20 cellular contexts compared by ENCODE assay signal in the genomic region with DNA sequence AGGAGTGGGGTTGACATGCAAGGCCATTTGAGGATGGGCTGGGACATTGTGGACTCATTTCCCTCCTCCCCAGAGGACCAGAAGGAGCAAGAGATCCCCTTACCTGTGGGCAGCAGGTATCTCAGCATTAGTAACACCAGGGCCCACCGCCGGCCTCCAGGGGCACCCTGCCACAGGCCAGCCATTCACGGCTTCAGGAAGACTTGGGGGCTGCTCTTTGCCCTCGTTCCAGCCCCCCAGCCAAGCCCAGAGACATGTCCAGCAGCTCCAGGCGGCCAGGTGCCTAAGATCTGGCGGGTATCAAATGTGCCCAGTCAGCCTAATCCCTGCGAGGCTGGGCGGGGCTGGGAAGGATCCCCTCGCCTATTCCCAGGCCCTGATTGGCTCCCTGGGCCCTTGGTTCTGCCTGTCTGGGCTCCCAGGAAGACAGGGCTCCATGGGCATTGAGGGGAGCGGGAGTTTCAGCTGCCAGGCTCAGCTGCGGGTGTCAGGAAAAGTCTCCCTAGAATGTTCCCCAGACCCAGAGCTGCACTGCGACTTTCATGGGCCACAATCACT. TPM values are rescaled to one million over a fixed set of nuclear protein-coding genes. Genes with fewer than 3 reads are reported as not detected.
DNase-seq lines count a peak whose midpoint lies in the region; ATAC-seq, FAIRE-seq and TF ChIP-seq lines count a peak whose summit lies in the region.
"Had no signal": no experiment of that assay in that cellular context is flagged by ENCODE, and none has a peak within 500 bp of the region (broad histone marks: within the 10 kb centered on the region; RNA-seq: fewer than 3 reads in every experiment).

No MANE protein-coding gene starts in this region.

- no peak overlapping the region for H3K4me3 Mint-ChIP-seq in nephron progenitor cell
- H3K4me3 Mint-ChIP-seq: CD14-positive monocyte; CD4-positive, alpha-beta memory T cell had no signal

- H2BK120ac ChIP-seq in H1 (replicated peaks; ENCODE audit: low read depth, low read length), result peak overlapping the region; percentile 78

- H2AK5ac ChIP-seq in H1 (ENCODE audit: low read depth, low read length), result no peak overlapping the region; the same call in 1 of the 2 replicates

- H3K18ac ChIP-seq in H1 (ENCODE audit: extremely low read depth, low read length), result peak overlapping the region; percentile 83

- 73% methylated on average over 11 of the region's 12 CpGs; no CpG with 5 or more reads in 1 of the 2 experiments for WGBS in H1 (ENCODE audit: extremely low coverage in 1 of 2, insufficient coverage in 1 of 2, insufficient read length in 1 of 2, insufficient replicate concordance in 2 of 2, low coverage in 1 of 2, low lambda C conversion rate in 2 of 2, missing lambda C conversion rate in 1 of 2), 2 experiments

- H4K91ac ChIP-seq in H1 (replicated peaks; ENCODE audit: insufficient read length, low read length), result peak overlapping the region; percentile 80

- H3K27ac Mint-ChIP-seq in nephron progenitor cell, result peak overlapping the region; percentile 45
- H3K27ac Mint-ChIP-seq: CD4-positive, alpha-beta memory T cell had no signal

- H2BK12ac ChIP-seq in H1 (ENCODE audit: low read depth, low read length), result peak overlapping the region; percentile 22; the same call in 1 of the 2 replicates

- H3K79me2 ChIP-seq in H1 (ENCODE audit: control insufficient read depth in 1 of 2, insufficient read depth in 2 of 2, low read length in 2 of 2), result no peaks in the 10 kb centered on the region

- no peak overlapping the region for H3K9ac ChIP-seq in H1 (replicated peaks in 1 of 4; ENCODE audit: extremely low read depth in 1 of 4, low read depth in 3 of 4, low read length in 3 of 4)
- H3K9ac ChIP-seq: BLaER1 had no signal

- H3K27me3 ChIP-seq in H7 (ENCODE audit: control insufficient read depth, insufficient read depth, low read length), result no peaks in the 10 kb centered on the region
- H3K27me3 ChIP-seq in H1 (replicated peaks in 1 of 4; ENCODE audit: control insufficient read depth in 3 of 4, extremely low read depth in 1 of 4, insufficient read depth in 3 of 4, low read length in 3 of 4), result no peaks in the 10 kb centered on the region
- H3K27me3 ChIP-seq: BLaER1 had no signal

- no peaks in the 10 kb centered on the region for H4K20me1 ChIP-seq in H1 (replicated peaks in 1 of 2; ENCODE audit: control insufficient read depth in 1 of 2, insufficient read depth in 2 of 2, low read length in 2 of 2)
- H4K20me1 ChIP-seq: BLaER1 had no signal

- ATAC-seq in HG02678 (IDR thresholded peaks at IDR 0.05; ENCODE audit: unreplicated experiment) (no peak), HG02970 (IDR thresholded peaks at IDR 0.05; ENCODE audit: low FRiP score, unreplicated experiment) (no peak)

- H2BK15ac ChIP-seq in H1 (ENCODE audit: low read length), result 0 out of 2 replicates have a peak overlapping the region, but pooled peaks have one; percentile 1

- H3K9me3 ChIP-seq in H1 (ENCODE audit: insufficient read depth in 2 of 2, low read depth in 1 of 2, low read length in 1 of 2), result no peaks in the 10 kb centered on the region
- H3K9me3 ChIP-seq: BLaER1 had no signal

- peak; percentile 37 for DNase-seq in NCI-H82 (lab: John Stamatoyannopoulos, UW)
- DNase-seq in NCI-H82 treated with DMSO at 0.1 percent for 48 hours (lab: John Stamatoyannopoulos, UW; ENCODE audit: unreplicated experiment), result no peak
- DNase-seq in H7, result peak; percentile 58
- DNase-seq in H1 (ENCODE audit: low read depth in 1 of 2, low spot score in 2 of 2), result peak in 1 of 2 experiments; percentile 60
- DNase-seq in nephron progenitor cell, result no peak
- no peak for DNase-seq in stimulated activated CD8-positive, alpha-beta memory T cell treated with anti-CD3 and anti-CD28 coated beads, Interleukin-4, amount 100 ng/mL, for 48 hours
- DNase-seq: CD4-positive, alpha-beta memory T cell; DMS79 treated with DMSO at 0.1 percent for 48 hours; GF-D8; IMR-90; KBM-7 had no signal

- H3K14ac ChIP-seq in H1 (ENCODE audit: insufficient read length), result no peak overlapping the region

- no peak overlapping the region for H4K5ac ChIP-seq in H1 (ENCODE audit: insufficient read length, low read depth, low read length)

- TF ChIP-seq CTCF in H1 (IDR thresholded peaks at IDR 0.05; ENCODE audit: control extremely low read depth in 1 of 3, insufficient read depth in 1 of 3, low read depth in 1 of 3, low read length in 3 of 3) (no peak), nephron progenitor cell (IDR thresholded peaks at IDR 0.05) (no peak)

- H3K27ac ChIP-seq in H1 (ENCODE audit: low read depth, low read length), result no peak overlapping the region
- H3K27ac ChIP-seq: 22Rv1, BLaER1 had no signal

- no peaks in the 10 kb centered on the region for H3K36me3 ChIP-seq in H7 (replicated peaks; ENCODE audit: control insufficient read depth, insufficient read depth, low read length)
- no peaks in the 10 kb centered on the region for H3K36me3 ChIP-seq in H1 (ENCODE audit: control insufficient read depth in 2 of 4, insufficient read depth in 4 of 4, low read length in 3 of 4)
- H3K36me3 ChIP-seq: BLaER1 had no signal

- H3K56ac ChIP-seq in H1 (replicated peaks; ENCODE audit: insufficient read length, low read depth, low read length), result no peak overlapping the region

- POLR2A ChIA-PET in H1 (lab: Charles Lee; ENCODE audit: partially characterized antibody), result interaction anchor here (0.6 to 0.7 kb wide), 2 partner anchors 430 to 1747 kb away, joined by 3 read pairs; no protein-coding TSS in a partner anchor

- peak overlapping the region; percentile 1; the same call in 1 of the 2 replicates for H2BK20ac ChIP-seq in H1 (ENCODE audit: low read length)

- no peaks in the 10 kb centered on the region for H3K36me3 Mint-ChIP-seq in nephron progenitor cell (ENCODE audit: low read depth)
- H3K36me3 Mint-ChIP-seq: CD14-positive monocyte; CD4-positive, alpha-beta memory T cell had no signal

- CTCF ChIA-PET in H1 (lab: Charles Lee; ENCODE audit: partially characterized antibody), result interaction anchor here (1.1 kb wide), 1 partner anchor 15 kb away, joined by 3 read pairs; no protein-coding TSS in a partner anchor

- no peaks in the 10 kb centered on the region for H3K79me1 ChIP-seq in H1 (ENCODE audit: low read depth, low read length)

- H3K4me2 ChIP-seq in H1 (ENCODE audit: insufficient read depth in 1 of 2, low read depth in 2 of 2, low read length in 2 of 2), result no peak overlapping the region
- H3K4me2 ChIP-seq: BLaER1 had no signal

- no peak for FAIRE-seq in H1 (lab: Jason Lieb, UNC)
- FAIRE-seq: H54 had no signal

- no peak for TF ChIP-seq RAD21 in H1 (IDR thresholded peaks at IDR 0.05 in 1 of 2, conservative IDR thresholded peaks at IDR 0.05 in 1 of 2; ENCODE audit: low read depth in 2 of 2, low read length in 2 of 2)

- H3K23ac ChIP-seq in H1 (ENCODE audit: insufficient read length), result no peak overlapping the region

- H4K8ac ChIP-seq in H1 (ENCODE audit: extremely low read depth, insufficient read depth, low read length), result peak overlapping the region; percentile 54

- TF ChIP-seq POLR2A in H1 (IDR thresholded peaks at IDR 0.05; ENCODE audit: control extremely low read depth in 1 of 2, low read depth in 2 of 2, low read length in 2 of 2), result no peak

- H2AFZ ChIP-seq in H1 (ENCODE audit: low read length), result peak overlapping the region; percentile 59; the same call in 1 of the 2 replicates

- H3K4me1 ChIP-seq in H1 (replicated peaks in 1 of 4; ENCODE audit: control insufficient read depth in 3 of 4, insufficient read depth in 4 of 4, low read length in 3 of 4), result peaks cover 0 to 5% (median 3%) of the 10 kb centered on the region in 4 experiments; a peak in 4 of 7 replicates
- H3K4me1 ChIP-seq: BLaER1 had no signal

- H3K4me1 Mint-ChIP-seq in nephron progenitor cell, result peaks cover 19% of the 10 kb centered on the region
- H3K4me1 Mint-ChIP-seq: CD14-positive monocyte; CD4-positive, alpha-beta memory T cell had no signal

- peak overlapping the region; percentile 94 for H3K4ac ChIP-seq in H1 (replicated peaks; ENCODE audit: insufficient read length, low read depth, low read length)

- H3K9me3 Mint-ChIP-seq in nephron progenitor cell, result no peaks in the 10 kb centered on the region

- H3K4me3 ChIP-seq in H7 (ENCODE audit: insufficient read depth, low read depth, low read length), result no peak overlapping the region
- H3K4me3 ChIP-seq in H1 (ENCODE audit: extremely low read depth in 1 of 4, insufficient read depth in 2 of 4, low read depth in 3 of 4, low read length in 4 of 4), result no peak overlapping the region
- H3K4me3 ChIP-seq: BLaER1 had no signal

- peaks cover 5% of the 10 kb centered on the region for H3K27me3 Mint-ChIP-seq in nephron progenitor cell (ENCODE audit: low read depth, poor library complexity)
- H3K27me3 Mint-ChIP-seq: CD4-positive, alpha-beta memory T cell had no signal

- TF ChIP-seq EP300 in H1 (IDR thresholded peaks at IDR 0.05; ENCODE audit: borderline replicate concordance in 1 of 2, low read depth in 2 of 2, low read length in 2 of 2), result no peak

- no peaks in the 10 kb centered on the region for H3K23me2 ChIP-seq in H1 (ENCODE audit: low read depth, low read length)

- H2BK5ac ChIP-seq in H1 (ENCODE audit: low read depth, low read length), result peak overlapping the region; percentile 71; the same call in 1 of the 2 replicates

RNA-seq across cellular contexts. Expression of gene OR1M1, which starts 21.3 kb away (rescaled TPM):
- not detected in 2 replicates for total RNA-seq in H7 (2014; rRNA removed; shearing (Covaris generic))
- total RNA-seq in H1 (2021; fragmentation: NEBNext Ultra II Directional; extraction: Animal tissue kit (Norgen Biotek cat#: 25700)), result not detected in 2 replicates
- polyA plus RNA-seq in H1 (2011; rRNA removed), result 0.12 TPM in 1 of 2 replicates, not detected in the other
- polyA plus RNA-seq in H1 (2011; cell fraction: cytosol; rRNA removed), result 0.03 TPM
- not detected for polyA plus RNA-seq in H1 (2011; cell fraction: nucleus; rRNA removed)
- not detected in 4 replicates for polyA plus RNA-seq in H1 (2012, experiment 1 of 2)
- not detected for polyA plus RNA-seq in H1 (2012, experiment 2 of 2)
- not detected for polyA plus RNA-seq in H1 (2013, experiment 1 of 2)
- polyA plus RNA-seq in H1 (2013, experiment 2 of 2), result not detected
- polyA minus RNA-seq in H1 (2011; rRNA and poly(A)+ RNA removed), result 0.54 TPM in 1 of 2 replicates, not detected in the other
- polyA minus RNA-seq in H1 (2011; cell fraction: cytosol; rRNA and poly(A)+ RNA removed), result not detected
- not detected for polyA minus RNA-seq in H1 (2011; cell fraction: nucleus; rRNA and poly(A)+ RNA removed)
- total RNA-seq: A673; CD4-positive, alpha-beta memory T cell; HT1080; IMR-90 had no signal
- polyA plus RNA-seq: AG04450; CD14-positive monocyte; CD4-positive, alpha-beta memory T cell; IMR-90 had no signal

RNA-seq across cellular contexts. Expression of gene OR7G2, which starts 41.7 kb away (rescaled TPM):
- total RNA-seq in H7 (2014; rRNA removed; shearing (Covaris generic)), result not detected in 2 replicates
- total RNA-seq in H1 (2021; fragmentation: NEBNext Ultra II Directional; extraction: Animal tissue kit (Norgen Biotek cat#: 25700)), result not detected in 2 replicates
- not detected in 2 replicates for polyA plus RNA-seq in H1 (2011; rRNA removed)
- polyA plus RNA-seq in H1 (2011; cell fraction: cytosol; rRNA removed), result not detected
- polyA plus RNA-seq in H1 (2011; cell fraction: nucleus; rRNA removed), result not detected
- not detected in 4 replicates for polyA plus RNA-seq in H1 (2012, experiment 1 of 2)
- polyA plus RNA-seq in H1 (2012, experiment 2 of 2), result not detected
- not detected for polyA plus RNA-seq in H1 (2013, experiment 1 of 2)
- not detected for polyA plus RNA-seq in H1 (2013, experiment 2 of 2)
- polyA minus RNA-seq in H1 (2011; rRNA and poly(A)+ RNA removed), result not detected in 2 replicates
- not detected for polyA minus RNA-seq in H1 (2011; cell fraction: cytosol; rRNA and poly(A)+ RNA removed)
- polyA minus RNA-seq in H1 (2011; cell fraction: nucleus; rRNA and poly(A)+ RNA removed), result not detected
- total RNA-seq: A673; CD4-positive, alpha-beta memory T cell; HT1080; IMR-90 had no signal
- polyA plus RNA-seq: AG04450; CD14-positive monocyte; CD4-positive, alpha-beta memory T cell; IMR-90 had no signal

RNA-seq across cellular contexts. Expression of gene OR7G1, which starts 50.0 kb away (rescaled TPM):
- not detected in 2 replicates for total RNA-seq in H7 (2014; rRNA removed; shearing (Covaris generic))
- not detected in 2 replicates for total RNA-seq in H1 (2021; fragmentation: NEBNext Ultra II Directional; extraction: Animal tissue kit (Norgen Biotek cat#: 25700))
- not detected in 2 replicates for polyA plus RNA-seq in H1 (2011; rRNA removed)
- polyA plus RNA-seq in H1 (2011; cell fraction: cytosol; rRNA removed), result not detected
- not detected for polyA plus RNA-seq in H1 (2011; cell fraction: nucleus; rRNA removed)
- polyA plus RNA-seq in H1 (2012, experiment 1 of 2), result not detected in 4 replicates
- not detected for polyA plus RNA-seq in H1 (2012, experiment 2 of 2)
- not detected for polyA plus RNA-seq in H1 (2013, experiment 1 of 2)
- polyA plus RNA-seq in H1 (2013, experiment 2 of 2), result not detected
- not detected in 2 replicates for polyA minus RNA-seq in H1 (2011; rRNA and poly(A)+ RNA removed)
- polyA minus RNA-seq in H1 (2011; cell fraction: cytosol; rRNA and poly(A)+ RNA removed), result not detected
- polyA minus RNA-seq in H1 (2011; cell fraction: nucleus; rRNA and poly(A)+ RNA removed), result not detected
- total RNA-seq: A673; CD4-positive, alpha-beta memory T cell; HT1080; IMR-90 had no signal
- polyA plus RNA-seq: AG04450; CD14-positive monocyte; CD4-positive, alpha-beta memory T cell; IMR-90 had no signal

RNA-seq across cellular contexts. Expression of gene MUC16, which starts 55.3 kb away (rescaled TPM):
- total RNA-seq in H7 (2014; rRNA removed; shearing (Covaris generic)), result not detected in 2 replicates
- total RNA-seq in H1 (2021; fragmentation: NEBNext Ultra II Directional; extraction: Animal tissue kit (Norgen Biotek cat#: 25700)), result 0.17 and 0.25 TPM in 2 replicates
- polyA plus RNA-seq in H1 (2011; rRNA removed), result 0.60 and 0.72 TPM in 2 replicates
- 0.44 TPM for polyA plus RNA-seq in H1 (2011; cell fraction: cytosol; rRNA removed)
- 2.5 TPM for polyA plus RNA-seq in H1 (2011; cell fraction: nucleus; rRNA removed)
- 0.22 to 1.2 TPM (median 0.87 TPM) in 4 replicates for polyA plus RNA-seq in H1 (2012, experiment 1 of 2)
- 0.04 TPM for polyA plus RNA-seq in H1 (2012, experiment 2 of 2)
- polyA plus RNA-seq in H1 (2013, experiment 1 of 2), result 0.26 TPM
- polyA plus RNA-seq in H1 (2013, experiment 2 of 2), result 0.15 TPM
- polyA minus RNA-seq in H1 (2011; rRNA and poly(A)+ RNA removed), result 1.00 and 1.3 TPM in 2 replicates
- polyA minus RNA-seq in H1 (2011; cell fraction: cytosol; rRNA and poly(A)+ RNA removed), result 0.81 TPM
- 2.8 TPM for polyA minus RNA-seq in H1 (2011; cell fraction: nucleus; rRNA and poly(A)+ RNA removed)
- total RNA-seq: A673; CD4-positive, alpha-beta memory T cell; HT1080; IMR-90 had no signal
- polyA plus RNA-seq: AG04450; CD14-positive monocyte; CD4-positive, alpha-beta memory T cell; IMR-90 had no signal

Comparison
In these comparisons a context has a peak if more than half of its experiments do, and no peak if none do; other contexts are left out.
1. DNase-seq: peak in NCI-H82 (single experiment) and H7 (single experiment); none in NCI-H82 treated with DMSO at 0.1 percent for 48 hours (single experiment), nephron progenitor cell (single experiment) and stimulated activated CD8-positive, alpha-beta memory T cell treated with anti-CD3 and anti-CD28 coated beads, Interleukin-4, amount 100 ng/mL, for 48 hours (single experiment).